ENCODE assay signal across 10 cellular contexts in genomic region chr11:67082071-67082791, GRCh38. TPM values are rescaled to one million over a fixed set of nuclear protein-coding genes. Genes with fewer than 3 reads are reported as not detected.
DNase-seq lines count a peak whose midpoint lies in the region; ATAC-seq and TF ChIP-seq lines count a peak whose summit lies in the region.
"Had no signal": no experiment of that assay in that cellular context is flagged by ENCODE, and none has a peak within 500 bp of the region (broad histone marks: within the 10 kb centered on the region; RNA-seq: fewer than 3 reads in every experiment).

No MANE protein-coding gene starts in this region.

- H3K27ac ChIP-seq in WERI-Rb-1 (no peak overlapping the region), foreskin keratinocyte (no peak overlapping the region), subcutaneous abdominal adipose tissue (ENCODE audit: low read depth, low read length) (no peak overlapping the region)
- H3K27ac ChIP-seq: tibial artery had no signal

- peak overlapping the region; percentile 30 for H3K4me3 Mint-ChIP-seq in activated CD4-positive, alpha-beta T cell treated with anti-CD3 and anti-CD28 coated beads, Interleukin-2, amount 10 ng/mL, durations not matched to agents 24 days and 14 days

- DNase-seq in activated CD4-positive, alpha-beta T cell treated with anti-CD3 and anti-CD28 coated beads, Interleukin-2, amount 10 ng/mL, durations not matched to agents 24 days and 14 days: no peak
- no peak for DNase-seq in activated CD4-positive, alpha-beta T cell treated with anti-CD3 and anti-CD28 coated beads for 4 hours
- DNase-seq in WERI-Rb-1 (peak; percentile 54), foreskin keratinocyte (no peak), NCI-H1105 (lab: John Stamatoyannopoulos, UW) (no peak), cerebellar nuclear complex (lab: John Stamatoyannopoulos, UW) (no peak)
- DNase-seq: NCI-H1048 had no signal

- no peak overlapping the region for H3K4me3 ChIP-seq in WERI-Rb-1 (ENCODE audit: low read depth, low read length)
- H3K4me3 ChIP-seq in subcutaneous abdominal adipose tissue (ENCODE audit: low read depth in 1 of 5, low read length in 5 of 5): peak overlapping the region in 3 of 5 donors; percentile 24 to 50 (median 33)
- H3K4me3 ChIP-seq: tibial artery had no signal

- H3K27me3 ChIP-seq in WERI-Rb-1 (ENCODE audit: insufficient read depth, low read depth, severe bottlenecking) (no peaks in the 10 kb centered on the region), foreskin keratinocyte (no peaks in the 10 kb centered on the region), subcutaneous abdominal adipose tissue (ENCODE audit: control insufficient read depth in 5 of 5, insufficient read depth in 4 of 5, low read length in 5 of 5) (peaks cover 0 to 6% (median 5%) of the 10 kb centered on the region in 5 donors)

- no peaks in the 10 kb centered on the region for H3K36me3 ChIP-seq in WERI-Rb-1
- H3K36me3 ChIP-seq in subcutaneous abdominal adipose tissue (ENCODE audit: control insufficient read depth in 5 of 5, insufficient read depth in 5 of 5, low read length in 5 of 5): no peaks in the 10 kb centered on the region
- H3K36me3 ChIP-seq: tibial artery had no signal

- H3K4me1 Mint-ChIP-seq in activated CD4-positive, alpha-beta T cell treated with anti-CD3 and anti-CD28 coated beads, Interleukin-2, amount 10 ng/mL, durations not matched to agents 24 days and 14 days: peaks cover 11% of the 10 kb centered on the region

- ATAC-seq in foreskin keratinocyte (no peak), HG02973 (IDR thresholded peaks at IDR 0.05; ENCODE audit: unreplicated experiment) (no peak)

- H3K27ac Mint-ChIP-seq in activated CD4-positive, alpha-beta T cell treated with anti-CD3 and anti-CD28 coated beads, Interleukin-2, amount 10 ng/mL, durations not matched to agents 24 days and 14 days: no peak overlapping the region

- intact Hi-C loops in activated CD4-positive, alpha-beta T cell treated with anti-CD3 and anti-CD28 coated beads, Interleukin-2, amount 10 ng/mL, durations not matched to agents 24 days and 14 days (cut with micrococcal nuclease): loop anchor here (10.0 kb wide), 1 partner anchor 163 kb away; no protein-coding TSS in a partner anchor

- TF ChIP-seq CTCF in WERI-Rb-1 (IDR thresholded peaks at IDR 0.05; ENCODE audit: low read depth, low read length) (peak; percentile 18; the same call in 1 of the 2 replicates), foreskin keratinocyte (conservative IDR thresholded peaks at IDR 0.05) (peak; percentile 22)

- H3K9ac ChIP-seq in subcutaneous abdominal adipose tissue (ENCODE audit: low read length in 5 of 5): peak overlapping the region in 1 of 5 donors; percentile 41

- no peaks in the 10 kb centered on the region for H3K9me3 Mint-ChIP-seq in activated CD4-positive, alpha-beta T cell treated with anti-CD3 and anti-CD28 coated beads, Interleukin-2, amount 10 ng/mL, durations not matched to agents 24 days and 14 days

- no peaks in the 10 kb centered on the region for H3K36me3 Mint-ChIP-seq in activated CD4-positive, alpha-beta T cell treated with anti-CD3 and anti-CD28 coated beads, Interleukin-2, amount 10 ng/mL, durations not matched to agents 24 days and 14 days (ENCODE audit: low read depth)

- no peaks in the 10 kb centered on the region for H3K9me3 ChIP-seq in WERI-Rb-1 (ENCODE audit: severe bottlenecking)
- H3K9me3 ChIP-seq in subcutaneous abdominal adipose tissue (ENCODE audit: control insufficient read depth in 5 of 5, low read length in 5 of 5): no peaks in the 10 kb centered on the region
- H3K9me3 ChIP-seq: tibial artery had no signal

- H3K27me3 Mint-ChIP-seq in activated CD4-positive, alpha-beta T cell treated with anti-CD3 and anti-CD28 coated beads, Interleukin-2, amount 10 ng/mL, durations not matched to agents 24 days and 14 days: peaks cover 2% of the 10 kb centered on the region

- H3K4me1 ChIP-seq in foreskin keratinocyte (peaks cover 15% of the 10 kb centered on the region), subcutaneous abdominal adipose tissue (ENCODE audit: control insufficient read depth in 5 of 5, insufficient read depth in 5 of 5, low read length in 5 of 5) (peaks cover 0 to 11% (median 9%) of the 10 kb centered on the region in 5 donors)

RNA-seq across cellular contexts. Expression of gene RHOD, which starts 25.6 kb away (rescaled TPM):
- 0.35 TPM in 1 of 2 replicates, not detected in the other for total RNA-seq in activated CD4-positive, alpha-beta T cell treated with anti-CD3 and anti-CD28 coated beads, Interleukin-2, amount 10 ng/mL, durations not matched to agents 24 days and 14 days
- total RNA-seq in foreskin keratinocyte: 146 and 174 TPM in 2 replicates
- 240 and 243 TPM in 2 replicates for polyA plus RNA-seq in foreskin keratinocyte

RNA-seq across cellular contexts. Expression of gene KDM2A, which starts 36.8 kb away (rescaled TPM):
- 102 and 103 TPM in 2 replicates for total RNA-seq in activated CD4-positive, alpha-beta T cell treated with anti-CD3 and anti-CD28 coated beads, Interleukin-2, amount 10 ng/mL, durations not matched to agents 24 days and 14 days
- 35.3 and 36.6 TPM in 2 replicates for total RNA-seq in foreskin keratinocyte
- 13.4 and 16.1 TPM in 2 replicates for polyA plus RNA-seq in foreskin keratinocyte

RNA-seq across cellular contexts. Expression of gene SYT12, which starts 59.3 kb away (rescaled TPM):
- not detected in 2 replicates for total RNA-seq in activated CD4-positive, alpha-beta T cell treated with anti-CD3 and anti-CD28 coated beads, Interleukin-2, amount 10 ng/mL, durations not matched to agents 24 days and 14 days
- total RNA-seq in foreskin keratinocyte: 0.10 and 0.25 TPM in 2 replicates
- 0.09 and 0.11 TPM in 2 replicates for polyA plus RNA-seq in foreskin keratinocyte

Comparison
In these comparisons a context has a peak if more than half of its experiments do, and no peak if none do; other contexts are left out.
1. RNA of gene RHOD, which starts 25.6 kb away (total RNA-seq): 146 to 174 TPM in foreskin keratinocyte; 0.35 TPM in activated CD4-positive, alpha-beta T cell treated with anti-CD3 and anti-CD28 coated beads, Interleukin-2, amount 10 ng/mL, durations not matched to agents 24 days and 14 days; every median in the first group is over 100 times any median in the second.